Comparison of ENCODE assay signal across 38 cellular contexts in the genomic region with DNA sequence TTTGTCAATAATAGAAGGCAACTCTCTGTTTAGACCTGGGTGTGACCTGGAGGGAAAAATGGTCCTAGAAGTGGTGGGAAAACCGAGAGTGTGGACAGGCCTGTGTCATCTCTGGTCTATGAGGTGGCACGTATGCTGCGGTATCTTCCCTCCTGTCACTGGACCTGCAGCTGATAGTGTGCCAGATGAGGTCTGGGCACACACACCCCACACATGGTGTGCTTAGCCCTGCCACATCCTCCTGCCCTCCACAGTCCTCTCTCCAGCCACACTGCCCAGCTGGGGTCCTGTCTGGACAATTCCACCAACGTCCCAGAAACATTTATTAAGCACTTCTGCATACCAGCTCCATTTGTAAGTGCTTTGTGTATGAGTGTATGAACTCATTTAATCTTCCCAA. TPM values are rescaled to one million over a fixed set of nuclear protein-coding genes. Genes with fewer than 3 reads are reported as not detected.
"Had no signal": no experiment of that assay in that cellular context is flagged by ENCODE, and none has a peak within 500 bp of the region (broad histone marks: within the 10 kb centered on the region; RNA-seq: fewer than 3 reads in every experiment).

No MANE protein-coding gene starts in this region.

- H3K27ac Mint-ChIP-seq: activated B cell treated with CpG ODN at 0.5 μM for 24 hours; activated CD4-positive, alpha-beta memory T cell treated with anti-CD3 and anti-CD28 coated beads for 36 hours; activated CD4-positive, alpha-beta T cell treated with anti-CD3 and anti-CD28 coated beads, Interleukin-2, amount 10 ng/mL, durations not matched to agents 24 days and 14 days; activated CD8-positive, alpha-beta T cell treated with anti-CD3 and anti-CD28 coated beads for 36 hours; activated naive CD4-positive, alpha-beta T cell treated with anti-CD3 and anti-CD28 coated beads for 36 hours; activated naive CD4-positive, alpha-beta T cell treated with anti-CD3 and anti-CD28 coated beads, Interleukin-2, amount 50 U/mL, for 72 hours; activated naive CD8-positive, alpha-beta T cell treated with anti-CD3 and anti-CD28 coated beads for 36 hours; activated T-cell treated with anti-CD3 and anti-CD28 coated beads, Interleukin-2, amount 50 U/mL, for 72 hours; activated T-helper 1 cell treated with anti-CD3 and anti-CD28 coated beads, Interleukin-12 subunit alpha, Interleukin-12 subunit beta, Interleukin-2, Interleukin-4 antibody, amounts not matched to agents 30 ng/mL and 10 ng/mL and 1 ng/mL, durations not matched to agents 14 hours and 24 hours and 36 hours; activated T-helper 17 cell treated with anti-CD3 and anti-CD28 coated beads, Interleukin-2, amount 50 U/mL, for 72 hours; T-helper 1 cell treated with Interleukin-12 subunit alpha and Interleukin-12 subunit beta and Interleukin-4 antibody, amounts not matched to agents 30 μg/mL and 1 μg/mL, for 36 hours; T-helper 2 cell treated with Interferon-gamma antibody and Interleukin-4, amounts not matched to agents 5 μg/mL and 100 μg/mL, for 36 hours had no signal

- H3K27me3 ChIP-seq: adrenal gland, body of pancreas, brain microvascular endothelial cell, breast epithelium had no signal

- H3K27me3 Mint-ChIP-seq: activated CD4-positive, alpha-beta T cell treated with anti-CD3 and anti-CD28 coated beads, Interleukin-2, amount 10 ng/mL, durations not matched to agents 24 days and 14 days; activated naive CD8-positive, alpha-beta T cell treated with anti-CD3 and anti-CD28 coated beads for 36 hours had no signal

- DNase-seq: activated B cell treated with CpG ODN at 0.5 μM for 24 hours; activated CD4-positive, alpha-beta memory T cell treated with anti-CD3 and anti-CD28 coated beads for 36 hours; activated CD4-positive, alpha-beta T cell treated with anti-CD3 and anti-CD28 coated beads for 4 hours; activated CD4-positive, alpha-beta T cell treated with anti-CD3 and anti-CD28 coated beads, Interleukin-2, amount 10 ng/mL, durations not matched to agents 24 days and 14 days; activated CD4-positive, alpha-beta T cell treated with anti-CD3 and anti-CD28 coated beads, Interleukin-2, amount 50 U/mL, for 1 hour; activated CD4-positive, alpha-beta T cell treated with anti-CD3 and anti-CD28 coated beads, Interleukin-2, amount 50 U/mL, for 4 hours; activated CD4-positive, CD25-positive, alpha-beta regulatory T cell treated with anti-CD3 and anti-CD28 coated beads, Interleukin-2, amount 50 U/mL, for 72 hours; activated CD8-positive, alpha-beta memory T cell treated with anti-CD3 and anti-CD28 coated beads, Interleukin-2, amount 50 U/mL, for 4 hours; activated CD8-positive, alpha-beta T cell treated with anti-CD3 and anti-CD28 coated beads for 36 hours; activated effector memory CD4-positive, alpha-beta T cell treated with anti-CD3 and anti-CD28 coated beads, Interleukin-2, amount 50 U/mL, for 16 hours; activated gamma-delta T cell treated with Interleukin-2 at 50 U/mL for 16 hours; activated naive CD4-positive, alpha-beta T cell; activated naive CD4-positive, alpha-beta T cell treated with anti-CD3 and anti-CD28 coated beads for 36 hours; activated naive CD4-positive, alpha-beta T cell treated with anti-CD3 and anti-CD28 coated beads, Interleukin-2, amount 50 U/mL, for 16 hours; activated naive CD8-positive, alpha-beta T cell treated with anti-CD3 and anti-CD28 coated beads for 36 hours; activated T-cell treated with anti-CD3 and anti-CD28 coated beads for 4 hours; activated T-cell treated with anti-CD3 and anti-CD28 coated beads, Interleukin-2, amount 50 U/mL, for 1 hour; activated T-cell treated with anti-CD3 and anti-CD28 coated beads, Interleukin-2, amount 50 U/mL, for 4 hours; activated T-cell treated with anti-CD3 and anti-CD28 coated beads, Interleukin-2, amount 50 U/mL, for 72 hours; adrenal gland; amniotic stem cell; aorta; body of pancreas; brain microvascular endothelial cell; central memory CD4-positive, alpha-beta T cell; T-helper 1 cell; T-helper 2 cell; T-helper 9 cell had no signal

- H3K4me3 ChIP-seq: adrenal gland, body of pancreas, breast epithelium had no signal

- H3K36me3 Mint-ChIP-seq: activated CD4-positive, alpha-beta memory T cell treated with anti-CD3 and anti-CD28 coated beads for 36 hours; activated naive CD8-positive, alpha-beta T cell treated with anti-CD3 and anti-CD28 coated beads for 36 hours had no signal

- H3K4me1 Mint-ChIP-seq: activated B cell treated with CpG ODN at 0.5 μM for 24 hours; activated CD4-positive, alpha-beta T cell treated with anti-CD3 and anti-CD28 coated beads, Interleukin-2, amount 10 ng/mL, durations not matched to agents 24 days and 14 days; activated naive CD8-positive, alpha-beta T cell treated with anti-CD3 and anti-CD28 coated beads for 36 hours; activated T-helper 17 cell treated with anti-CD3 and anti-CD28 coated beads, Interleukin-2, amount 50 U/mL, for 72 hours had no signal

- H3K36me3 ChIP-seq: adrenal gland, brain microvascular endothelial cell, breast epithelium had no signal

- H3K4me3 Mint-ChIP-seq: activated B cell treated with CpG ODN at 0.5 μM for 24 hours; activated CD4-positive, alpha-beta memory T cell treated with anti-CD3 and anti-CD28 coated beads for 36 hours; activated CD4-positive, alpha-beta T cell treated with anti-CD3 and anti-CD28 coated beads, Interleukin-2, amount 10 ng/mL, durations not matched to agents 24 days and 14 days; activated CD8-positive, alpha-beta T cell treated with anti-CD3 and anti-CD28 coated beads for 36 hours; activated naive CD4-positive, alpha-beta T cell treated with anti-CD3 and anti-CD28 coated beads for 36 hours; activated naive CD8-positive, alpha-beta T cell treated with anti-CD3 and anti-CD28 coated beads for 36 hours; activated T-cell treated with anti-CD3 and anti-CD28 coated beads, Interleukin-2, amount 50 U/mL, for 4 hours; activated T-cell treated with anti-CD3 and anti-CD28 coated beads, Interleukin-2, amount 50 U/mL, for 72 hours; activated T-helper 1 cell treated with anti-CD3 and anti-CD28 coated beads, Interleukin-12 subunit alpha, Interleukin-12 subunit beta, Interleukin-2, Interleukin-4 antibody, amounts not matched to agents 30 ng/mL and 10 ng/mL and 1 ng/mL, durations not matched to agents 14 hours and 24 hours and 36 hours; activated T-helper 17 cell treated with anti-CD3 and anti-CD28 coated beads, Interleukin-2, amount 50 U/mL, for 72 hours; T-helper 1 cell treated with Interleukin-12 subunit alpha and Interleukin-12 subunit beta and Interleukin-4 antibody, amounts not matched to agents 30 μg/mL and 1 μg/mL, for 36 hours; T-helper 2 cell treated with Interferon-gamma antibody and Interleukin-4, amounts not matched to agents 5 μg/mL and 100 μg/mL, for 36 hours had no signal

- ATAC-seq: activated CD8-positive, alpha-beta T cell treated with anti-CD3 and anti-CD28 coated beads for 36 hours; activated naive CD4-positive, alpha-beta T cell treated with anti-CD3 and anti-CD28 coated beads, Interleukin-2, amount 50 U/mL, for 72 hours; activated T-cell treated with anti-CD3 and anti-CD28 coated beads, Interleukin-2, amount 50 U/mL, for 4 hours; activated T-cell treated with anti-CD3 and anti-CD28 coated beads, Interleukin-2, amount 50 U/mL, for 72 hours; activated T-helper 17 cell treated with anti-CD3 and anti-CD28 coated beads, Interleukin-2, amount 50 U/mL, for 72 hours; body of pancreas had no signal

- H3K4me1 ChIP-seq: adrenal gland, body of pancreas, breast epithelium had no signal

- H3K9me3 Mint-ChIP-seq: activated T-helper 1 cell treated with anti-CD3 and anti-CD28 coated beads, Interleukin-12 subunit alpha, Interleukin-12 subunit beta, Interleukin-2, Interleukin-4 antibody, amounts not matched to agents 30 ng/mL and 10 ng/mL and 1 ng/mL, durations not matched to agents 14 hours and 24 hours and 36 hours had no signal

- H3K27ac ChIP-seq: adrenal gland, body of pancreas, brain microvascular endothelial cell, breast epithelium, VCaP had no signal

RNA-seq across cellular contexts. Expression of a gene that starts 37.2 kb away (rescaled TPM):
- total RNA-seq: activated B cell treated with CpG ODN at 0.5 μM for 24 hours; activated CD4-positive, alpha-beta memory T cell treated with anti-CD3 and anti-CD28 coated beads for 36 hours; activated CD4-positive, alpha-beta T cell treated with anti-CD3 and anti-CD28 coated beads, Interleukin-2, amount 10 ng/mL, durations not matched to agents 24 days and 14 days; activated CD8-positive, alpha-beta memory T cell treated with anti-CD3 and anti-CD28 coated beads for 36 hours; activated CD8-positive, alpha-beta T cell treated with anti-CD3 and anti-CD28 coated beads for 36 hours; activated naive CD4-positive, alpha-beta T cell treated with anti-CD3 and anti-CD28 coated beads for 36 hours; activated naive CD4-positive, alpha-beta T cell treated with anti-CD3 and anti-CD28 coated beads, Interleukin-2, amount 50 U/mL, for 72 hours; activated naive CD8-positive, alpha-beta T cell treated with anti-CD3 and anti-CD28 coated beads for 36 hours; activated T-cell treated with anti-CD3 and anti-CD28 coated beads, Interleukin-2, amount 50 U/mL, for 4 hours; activated T-cell treated with anti-CD3 and anti-CD28 coated beads, Interleukin-2, amount 50 U/mL, for 72 hours; activated T-helper 1 cell treated with anti-CD3 and anti-CD28 coated beads, Interleukin-12 subunit alpha, Interleukin-12 subunit beta, Interleukin-2, Interleukin-4 antibody, amounts not matched to agents 30 ng/mL and 10 ng/mL and 1 ng/mL, durations not matched to agents 14 hours and 24 hours and 36 hours; activated T-helper 17 cell treated with anti-CD3 and anti-CD28 coated beads, Interleukin-2, amount 50 U/mL, for 72 hours had no signal

RNA-seq across cellular contexts. Expression of a gene that starts 41.1 kb away (rescaled TPM):
- total RNA-seq: activated B cell treated with CpG ODN at 0.5 μM for 24 hours; activated CD4-positive, alpha-beta memory T cell treated with anti-CD3 and anti-CD28 coated beads for 36 hours; activated CD4-positive, alpha-beta T cell treated with anti-CD3 and anti-CD28 coated beads, Interleukin-2, amount 10 ng/mL, durations not matched to agents 24 days and 14 days; activated CD8-positive, alpha-beta memory T cell treated with anti-CD3 and anti-CD28 coated beads for 36 hours; activated CD8-positive, alpha-beta T cell treated with anti-CD3 and anti-CD28 coated beads for 36 hours; activated naive CD4-positive, alpha-beta T cell treated with anti-CD3 and anti-CD28 coated beads for 36 hours; activated naive CD4-positive, alpha-beta T cell treated with anti-CD3 and anti-CD28 coated beads, Interleukin-2, amount 50 U/mL, for 72 hours; activated naive CD8-positive, alpha-beta T cell treated with anti-CD3 and anti-CD28 coated beads for 36 hours; activated T-cell treated with anti-CD3 and anti-CD28 coated beads, Interleukin-2, amount 50 U/mL, for 4 hours; activated T-cell treated with anti-CD3 and anti-CD28 coated beads, Interleukin-2, amount 50 U/mL, for 72 hours; activated T-helper 1 cell treated with anti-CD3 and anti-CD28 coated beads, Interleukin-12 subunit alpha, Interleukin-12 subunit beta, Interleukin-2, Interleukin-4 antibody, amounts not matched to agents 30 ng/mL and 10 ng/mL and 1 ng/mL, durations not matched to agents 14 hours and 24 hours and 36 hours; activated T-helper 17 cell treated with anti-CD3 and anti-CD28 coated beads, Interleukin-2, amount 50 U/mL, for 72 hours; adrenal gland; aorta; astrocyte; body of pancreas; breast epithelium; cardiac septum had no signal
- polyA plus RNA-seq: adrenal gland, aorta had no signal

RNA-seq across cellular contexts. Expression of a gene that starts 42.1 kb away (rescaled TPM):
- total RNA-seq: activated CD4-positive, alpha-beta memory T cell treated with anti-CD3 and anti-CD28 coated beads for 36 hours; activated CD4-positive, alpha-beta T cell treated with anti-CD3 and anti-CD28 coated beads, Interleukin-2, amount 10 ng/mL, durations not matched to agents 24 days and 14 days; activated CD8-positive, alpha-beta memory T cell treated with anti-CD3 and anti-CD28 coated beads for 36 hours; activated CD8-positive, alpha-beta T cell treated with anti-CD3 and anti-CD28 coated beads for 36 hours; activated naive CD4-positive, alpha-beta T cell treated with anti-CD3 and anti-CD28 coated beads for 36 hours; activated naive CD4-positive, alpha-beta T cell treated with anti-CD3 and anti-CD28 coated beads, Interleukin-2, amount 50 U/mL, for 72 hours; activated naive CD8-positive, alpha-beta T cell treated with anti-CD3 and anti-CD28 coated beads for 36 hours; activated T-cell treated with anti-CD3 and anti-CD28 coated beads, Interleukin-2, amount 50 U/mL, for 4 hours; activated T-cell treated with anti-CD3 and anti-CD28 coated beads, Interleukin-2, amount 50 U/mL, for 72 hours; activated T-helper 1 cell treated with anti-CD3 and anti-CD28 coated beads, Interleukin-12 subunit alpha, Interleukin-12 subunit beta, Interleukin-2, Interleukin-4 antibody, amounts not matched to agents 30 ng/mL and 10 ng/mL and 1 ng/mL, durations not matched to agents 14 hours and 24 hours and 36 hours; activated T-helper 17 cell treated with anti-CD3 and anti-CD28 coated beads, Interleukin-2, amount 50 U/mL, for 72 hours; astrocyte; body of pancreas had no signal
- polyA plus RNA-seq: aorta had no signal
